ENCODE assay signal across 8 cellular contexts in genomic region chr11:72222907-72223614, GRCh38. TPM values are rescaled to one million over a fixed set of nuclear protein-coding genes. Genes with fewer than 3 reads are reported as not detected.
DNase-seq lines count a peak whose midpoint lies in the region; ATAC-seq and TF ChIP-seq lines count a peak whose summit lies in the region.

No MANE protein-coding gene starts in this region.

- H3K27me3 Mint-ChIP-seq in activated B cell treated with CpG ODN at 0.5 μM for 24 hours: no peaks in the 10 kb centered on the region
- H3K27me3 Mint-ChIP-seq in central memory CD8-positive, alpha-beta T cell: peaks cover 9% of the 10 kb centered on the region

- H3K36me3 ChIP-seq in kidney epithelial cell (ENCODE audit: control insufficient read depth, insufficient read depth, low read length): no peaks in the 10 kb centered on the region

- H3K9me3 Mint-ChIP-seq in activated B cell treated with CpG ODN at 0.5 μM for 24 hours: no peaks in the 10 kb centered on the region
- no peaks in the 10 kb centered on the region for H3K9me3 Mint-ChIP-seq in central memory CD8-positive, alpha-beta T cell

- intact Hi-C loops in activated B cell treated with CpG ODN at 0.5 μM for 24 hours (cut with micrococcal nuclease): loop anchor here (1.0 to 10.0 kb wide), 10 partner anchors 40 to 1162 kb away; partner anchors contain the start of genes ANAPC15, ATG16L2, CLPB and LAMTOR1

- no peak for DNase-seq in AG04449 (ENCODE audit: low read depth, low spot score)
- DNase-seq in NCI-H2227 (lab: John Stamatoyannopoulos, UW; ENCODE audit: unreplicated experiment): peak; percentile 93
- peak; percentile 90 for DNase-seq in activated B cell treated with CpG ODN at 0.5 μM for 24 hours
- peak; percentile 86 to 89 for DNase-seq in central memory CD8-positive, alpha-beta T cell (ENCODE audit: low spot score in 2 of 2)
- DNase-seq in kidney epithelial cell (ENCODE audit: low read depth): peak; percentile 64
- DNase-seq in stimulated activated CD4-positive, alpha-beta T cell treated with anti-CD3 and anti-CD28 coated beads, Interleukin-15, amount 100 ng/mL, for 24 hours: peak; percentile 97

- peaks cover 44% of the 10 kb centered on the region for H3K4me1 Mint-ChIP-seq in activated B cell treated with CpG ODN at 0.5 μM for 24 hours
- peaks cover 27% of the 10 kb centered on the region for H3K4me1 Mint-ChIP-seq in central memory CD8-positive, alpha-beta T cell

- CTCF ChIA-PET in AG04449 (lab: Yijun Ruan, JAX) (interaction anchor here (0.6 to 8.0 kb wide), 22 partner anchors 9 to 218 kb away, joined by 3 to 76 read pairs (median 4); partner anchors contain the start of gene CLPB), activated B cell treated with CpG ODN at 0.5 μM for 24 hours (lab: Charles Lee) (interaction anchor here (0.7 to 1.3 kb wide), 5 partner anchors 15 to 198 kb away, joined by 3 to 11 read pairs (median 3); no protein-coding TSS in a partner anchor)

- ATAC-seq in GM18873 (IDR thresholded peaks at IDR 0.05; ENCODE audit: low FRiP score, unreplicated experiment) (peak; percentile 73), HG03135 (IDR thresholded peaks at IDR 0.05; ENCODE audit: unreplicated experiment) (peak; percentile 64), activated B cell treated with CpG ODN at 0.5 μM for 24 hours (ENCODE audit: low read depth) (peak; percentile 76)
- ATAC-seq in central memory CD8-positive, alpha-beta T cell (replicated peaks; ENCODE audit: extremely low read depth, poor library complexity, severe bottlenecking): peak; percentile 66

- H3K27me3 ChIP-seq in kidney epithelial cell (ENCODE audit: control insufficient read depth, insufficient read depth, low read length): peaks cover 4% of the 10 kb centered on the region

- POLR2A ChIA-PET in AG04449 (lab: Yijun Ruan, JAX): interaction anchor here (0.8 to 1.2 kb wide), 2 partner anchors 13 to 78 kb away, joined by 3 read pairs; no protein-coding TSS in a partner anchor
- POLR2A ChIA-PET in activated B cell treated with CpG ODN at 0.5 μM for 24 hours (lab: Charles Lee): interaction anchor here (0.5 to 4.9 kb wide), 13 partner anchors 9 to 1538 kb away, joined by 3 to 28 read pairs (median 3); partner anchors contain the start of genes ANAPC15, RAB6A, RNF121 and XNDC1N

- peak overlapping the region; percentile 93 for H3K27ac Mint-ChIP-seq in activated B cell treated with CpG ODN at 0.5 μM for 24 hours
- H3K27ac Mint-ChIP-seq in central memory CD8-positive, alpha-beta T cell (ENCODE audit: low read depth): peak overlapping the region; percentile 86

- H3K4me3 ChIP-seq in AG04449 (ENCODE audit: low read depth, low read length): peak overlapping the region; percentile 91
- peak overlapping the region; percentile 77 for H3K4me3 ChIP-seq in kidney epithelial cell (ENCODE audit: low read depth, low read length)

- TF ChIP-seq CTCF in AG04449 (IDR thresholded peaks at IDR 0.05; ENCODE audit: insufficient read depth, low read length, missing control alignments): peak; percentile 35
- TF ChIP-seq CTCF in activated B cell treated with CpG ODN at 0.5 μM for 24 hours (IDR thresholded peaks at IDR 0.05): no peak
- TF ChIP-seq CTCF in kidney epithelial cell (IDR thresholded peaks at IDR 0.05; ENCODE audit: insufficient read depth, low read length, poor library complexity, severe bottlenecking): peak; percentile 39

- peaks cover 7% of the 10 kb centered on the region for H3K36me3 Mint-ChIP-seq in activated B cell treated with CpG ODN at 0.5 μM for 24 hours (ENCODE audit: low read depth)
- H3K36me3 Mint-ChIP-seq in central memory CD8-positive, alpha-beta T cell (ENCODE audit: insufficient read depth): peaks cover 5% of the 10 kb centered on the region

- H3K4me3 Mint-ChIP-seq in activated B cell treated with CpG ODN at 0.5 μM for 24 hours: peak overlapping the region; percentile 87
- H3K4me3 Mint-ChIP-seq in central memory CD8-positive, alpha-beta T cell: peak overlapping the region; percentile 96

RNA-seq across cellular contexts. Expression of gene INPPL1, which starts 1.5 kb away (rescaled TPM):
- total RNA-seq in activated B cell treated with CpG ODN at 0.5 μM for 24 hours: 107 and 129 TPM in 2 replicates
- 93.1 and 113 TPM in 2 replicates for total RNA-seq in kidney epithelial cell

RNA-seq across cellular contexts. Expression of gene FOLR2, which starts 6.5 kb away (rescaled TPM):
- total RNA-seq in activated B cell treated with CpG ODN at 0.5 μM for 24 hours (0.67 and 0.76 TPM in 2 replicates), kidney epithelial cell (not detected in 2 replicates)

RNA-seq across cellular contexts. Expression of gene PHOX2A, which starts 20.9 kb away (rescaled TPM):
- total RNA-seq in activated B cell treated with CpG ODN at 0.5 μM for 24 hours (not detected in 2 replicates), kidney epithelial cell (not detected in 2 replicates)

RNA-seq across cellular contexts. Expression of gene FOLR1, which starts 31.1 kb away (rescaled TPM):
- total RNA-seq in activated B cell treated with CpG ODN at 0.5 μM for 24 hours: not detected in 2 replicates
- 0.55 and 1.7 TPM in 2 replicates for total RNA-seq in kidney epithelial cell
